ENCODE assay signal across 24 cellular contexts in genomic region chr3:49265987-49266386, GRCh38. TPM values are rescaled to one million over a fixed set of nuclear protein-coding genes. Genes with fewer than 3 reads are reported as not detected.
DNase-seq lines count a peak whose midpoint lies in the region; ATAC-seq, FAIRE-seq and TF ChIP-seq lines count a peak whose summit lies in the region.
"Had no signal": no experiment of that assay in that cellular context is flagged by ENCODE, and none has a peak within 500 bp of the region (broad histone marks: within the 10 kb centered on the region; RNA-seq: fewer than 3 reads in every experiment).

No MANE protein-coding gene starts in this region.

- TF ChIP-seq POLR2A in HCT116 (IDR thresholded peaks at IDR 0.05; ENCODE audit: borderline replicate concordance, extremely low read depth, insufficient read depth, insufficient read length) (no peak), H1 (IDR thresholded peaks at IDR 0.05; ENCODE audit: control extremely low read depth in 1 of 2, low read depth in 2 of 2, low read length in 2 of 2) (no peak)

- H3K4me3 ChIP-seq in HCT116 (replicated peaks in 1 of 2; ENCODE audit: low read depth in 1 of 2, low read length in 2 of 2), result peak overlapping the region in 1 of 2 experiments; percentile 44; a peak in 1 of 4 replicates
- H3K4me3 ChIP-seq in H1 (ENCODE audit: extremely low read depth in 1 of 4, insufficient read depth in 2 of 4, low read depth in 3 of 4, low read length in 4 of 4), result no peak overlapping the region
- H3K4me3 ChIP-seq in hepatocyte, result no peak overlapping the region
- H3K4me3 ChIP-seq in stomach smooth muscle (ENCODE audit: low read length in 2 of 2), result no peak overlapping the region
- H3K4me3 ChIP-seq in colonic mucosa, result no peak overlapping the region
- H3K4me3 ChIP-seq: ascending aorta; BLaER1 treated with 17β-estradiol and CSF1 and Interleukin-3, amounts not matched to agents 10 nM and 100 nM; mucosa of descending colon had no signal

- POLR2A ChIA-PET in HCT116 (lab: Charles Lee) (no interaction called here), H1 (lab: Charles Lee; ENCODE audit: partially characterized antibody) (interaction anchor here (1.3 kb wide), 1 partner anchor 11 kb away, joined by 5 read pairs; the partner anchor contains the start of gene C3orf62)

- H3K4me2 ChIP-seq in HCT116 (ENCODE audit: low read length) (peak overlapping the region; percentile 73), H1 (ENCODE audit: insufficient read depth in 1 of 2, low read depth in 2 of 2, low read length in 2 of 2) (no peak overlapping the region), hepatocyte (no peak overlapping the region)
- H3K4me2 ChIP-seq: BLaER1 treated with 17β-estradiol and CSF1 and Interleukin-3, amounts not matched to agents 10 nM and 100 nM had no signal

- no peak overlapping the region for H3K14ac ChIP-seq in H1 (ENCODE audit: insufficient read length)

- H3K9ac ChIP-seq in HCT116 (ENCODE audit: low read length), result peak overlapping the region; percentile 54
- no peak overlapping the region for H3K9ac ChIP-seq in H1 (replicated peaks in 1 of 4; ENCODE audit: extremely low read depth in 1 of 4, low read depth in 3 of 4, low read length in 3 of 4)
- H3K9ac ChIP-seq in stomach smooth muscle (ENCODE audit: low read length in 2 of 2), result no peak overlapping the region
- H3K9ac ChIP-seq in colonic mucosa (ENCODE audit: low read depth in 2 of 2, low read length in 2 of 2), result no peak overlapping the region
- H3K9ac ChIP-seq: BLaER1 treated with 17β-estradiol and CSF1 and Interleukin-3, amounts not matched to agents 10 nM and 100 nM; parathyroid adenoma had no signal

- no peak overlapping the region for H3K23ac ChIP-seq in H1 (ENCODE audit: insufficient read length)

- H3K27ac ChIP-seq in HCT116 (ENCODE audit: low read depth, low read length), result peak overlapping the region; percentile 82
- no peak overlapping the region for H3K27ac ChIP-seq in H1 (ENCODE audit: low read depth, low read length)
- H3K27ac ChIP-seq in hepatocyte, result peak overlapping the region; percentile 61
- H3K27ac ChIP-seq in stomach smooth muscle (ENCODE audit: low read length), result peak overlapping the region; percentile 3
- H3K27ac ChIP-seq in colonic mucosa, result no peak overlapping the region
- H3K27ac ChIP-seq: BLaER1 treated with 17β-estradiol and CSF1 and Interleukin-3, amounts not matched to agents 10 nM and 100 nM; HL-60; parathyroid adenoma; WERI-Rb-1 had no signal

- RAD21 ChIA-PET in HCT116 (lab: Charles Lee; ENCODE audit: low non-redundant PET in 1 of 2, low total read pairs in 2 of 2, uncharacterized antibody in 2 of 2, unreplicated experiment in 2 of 2), result no interaction called here

- TF ChIP-seq RAD21 in HCT116 (IDR thresholded peaks at IDR 0.05; ENCODE audit: low read depth) (no peak), H1 (IDR thresholded peaks at IDR 0.05 in 1 of 2, conservative IDR thresholded peaks at IDR 0.05 in 1 of 2; ENCODE audit: low read depth in 2 of 2, low read length in 2 of 2) (no peak)

- H3K9me3 ChIP-seq in HCT116 (ENCODE audit: control insufficient read depth in 1 of 2, insufficient read depth in 1 of 2, low read depth in 1 of 2, low read length in 2 of 2) (no peaks in the 10 kb centered on the region), H1 (ENCODE audit: insufficient read depth in 2 of 2, low read depth in 1 of 2, low read length in 1 of 2) (no peaks in the 10 kb centered on the region), hepatocyte (ENCODE audit: low read depth) (no peaks in the 10 kb centered on the region), stomach smooth muscle (ENCODE audit: control insufficient read depth in 2 of 2, low read length in 2 of 2) (no peaks in the 10 kb centered on the region), colonic mucosa (no peaks in the 10 kb centered on the region)
- H3K9me3 ChIP-seq: ascending aorta; BLaER1 treated with 17β-estradiol and CSF1 and Interleukin-3, amounts not matched to agents 10 nM and 100 nM; mucosa of descending colon had no signal

- H2BK15ac ChIP-seq in H1 (ENCODE audit: low read length), result no peak overlapping the region

- no peaks in the 10 kb centered on the region for H3K79me2 ChIP-seq in HCT116 (ENCODE audit: insufficient read depth, low read length)
- H3K79me2 ChIP-seq in H1 (ENCODE audit: control insufficient read depth in 1 of 2, insufficient read depth in 2 of 2, low read length in 2 of 2), result no peaks in the 10 kb centered on the region
- H3K79me2 ChIP-seq in hepatocyte, result no peaks in the 10 kb centered on the region
- H3K79me2 ChIP-seq: parathyroid adenoma had no signal

- CTCF ChIA-PET in HCT116 (lab: Charles Lee), result no interaction called here
- CTCF ChIA-PET in H1 (lab: Charles Lee; ENCODE audit: partially characterized antibody), result interaction anchor here (0.9 to 1.3 kb wide), 4 partner anchors 93 to 184 kb away, joined by 3 to 6 read pairs (median 4); partner anchors contain the start of gene KLHDC8B

- peaks cover 36 to 53% of the 10 kb centered on the region in 2 experiments for H3K4me1 ChIP-seq in HCT116 (ENCODE audit: control insufficient read depth in 1 of 2, insufficient read depth in 2 of 2, low read length in 2 of 2)
- H3K4me1 ChIP-seq in H1 (replicated peaks in 1 of 4; ENCODE audit: control insufficient read depth in 3 of 4, insufficient read depth in 4 of 4, low read length in 3 of 4), result no peaks in the 10 kb centered on the region
- no peaks in the 10 kb centered on the region for H3K4me1 ChIP-seq in hepatocyte (ENCODE audit: insufficient read depth)
- H3K4me1 ChIP-seq in stomach smooth muscle (ENCODE audit: control insufficient read depth, insufficient read depth, low read length), result peaks cover 7% of the 10 kb centered on the region
- H3K4me1 ChIP-seq in colonic mucosa, result no peaks in the 10 kb centered on the region
- H3K4me1 ChIP-seq: parathyroid adenoma had no signal

- no peaks in the 10 kb centered on the region for H3K79me1 ChIP-seq in H1 (ENCODE audit: low read depth, low read length)

- H2AFZ ChIP-seq in HCT116 (ENCODE audit: low read depth, low read length, poor library complexity, severe bottlenecking), result no peak overlapping the region
- no peak overlapping the region for H2AFZ ChIP-seq in H1 (ENCODE audit: low read length)
- H2AFZ ChIP-seq in hepatocyte, result no peak overlapping the region
- H2AFZ ChIP-seq: parathyroid adenoma had no signal

- no peak for TF ChIP-seq CTCF in HCT116 (IDR thresholded peaks at IDR 0.05 in 2 of 3, conservative IDR thresholded peaks at IDR 0.05 in 1 of 3; ENCODE audit: borderline replicate concordance in 1 of 3, insufficient read depth in 1 of 3, low read depth in 2 of 3, low read length in 2 of 3)
- no peak for TF ChIP-seq CTCF in H1 (IDR thresholded peaks at IDR 0.05; ENCODE audit: control extremely low read depth in 1 of 3, insufficient read depth in 1 of 3, low read depth in 1 of 3, low read length in 3 of 3)
- TF ChIP-seq CTCF in hepatocyte (IDR thresholded peaks at IDR 0.05; ENCODE audit: poor library complexity), result no peak
- no peak for TF ChIP-seq CTCF in colonic mucosa (IDR thresholded peaks at IDR 0.05)

- ATAC-seq in HCT116 (no peak), HG03280 (IDR thresholded peaks at IDR 0.05; ENCODE audit: unreplicated experiment) (no peak)
- ATAC-seq: mucosa of descending colon, SK-N-SH treated with all-trans-retinoic acid at 6 μM for 48 hours had no signal

- no peak overlapping the region for H3K18ac ChIP-seq in H1 (ENCODE audit: extremely low read depth, low read length)

- no TSS peak for BruUV-seq in HCT116 (replicated peaks; lab: Mats Ljungman, UMichigan)

- no peak for TF ChIP-seq EP300 in H1 (IDR thresholded peaks at IDR 0.05; ENCODE audit: borderline replicate concordance in 1 of 2, low read depth in 2 of 2, low read length in 2 of 2)

- no peak overlapping the region for H4K91ac ChIP-seq in H1 (replicated peaks; ENCODE audit: insufficient read length, low read length)

- H2BK120ac ChIP-seq in H1 (replicated peaks; ENCODE audit: low read depth, low read length), result no peak overlapping the region

- no peak overlapping the region for H3K4ac ChIP-seq in H1 (replicated peaks; ENCODE audit: insufficient read length, low read depth, low read length)

- no peak overlapping the region for H2AK5ac ChIP-seq in H1 (ENCODE audit: low read depth, low read length)

- no peak overlapping the region for H2BK12ac ChIP-seq in H1 (ENCODE audit: low read depth, low read length)

- H3K36me3 ChIP-seq in HCT116 (ENCODE audit: control insufficient read depth in 1 of 2, insufficient read depth in 2 of 2, low read length in 2 of 2) (peaks cover 0 to 3% of the 10 kb centered on the region in 2 experiments; a peak in 1 of 4 replicates), H1 (ENCODE audit: control insufficient read depth in 2 of 4, insufficient read depth in 4 of 4, low read length in 3 of 4) (no peaks in the 10 kb centered on the region), hepatocyte (replicated peaks; ENCODE audit: insufficient read depth, low read depth) (no peaks in the 10 kb centered on the region), stomach smooth muscle (ENCODE audit: control insufficient read depth in 2 of 2, insufficient read depth in 2 of 2, low read length in 2 of 2) (peaks cover 0 to 3% of the 10 kb centered on the region in 2 donors), colonic mucosa (no peaks in the 10 kb centered on the region)

- H4K5ac ChIP-seq in H1 (ENCODE audit: insufficient read length, low read depth, low read length), result no peak overlapping the region

- FAIRE-seq in H1 (lab: Jason Lieb, UNC), result no peak
- FAIRE-seq: GM18507 had no signal

- 96% methylated on average over 9 of the region's 9 CpGs; no CpG with 5 or more reads in 1 of the 2 experiments for WGBS in H1 (ENCODE audit: extremely low coverage in 1 of 2, insufficient coverage in 1 of 2, insufficient read length in 1 of 2, insufficient replicate concordance in 2 of 2, low coverage in 1 of 2, low lambda C conversion rate in 2 of 2, missing lambda C conversion rate in 1 of 2), 2 experiments
- 97% methylated on average over 9 of the region's 9 CpGs for WGBS in hepatocyte (ENCODE audit: low lambda C conversion rate, missing lambda C conversion rate)

- H3K27me3 ChIP-seq in HCT116 (ENCODE audit: insufficient read depth, low read length) (no peaks in the 10 kb centered on the region), H1 (replicated peaks in 1 of 4; ENCODE audit: control insufficient read depth in 3 of 4, extremely low read depth in 1 of 4, insufficient read depth in 3 of 4, low read length in 3 of 4) (no peaks in the 10 kb centered on the region), hepatocyte (no peaks in the 10 kb centered on the region), stomach smooth muscle (ENCODE audit: control insufficient read depth in 1 of 2, insufficient read depth in 2 of 2, low read length in 2 of 2) (no peaks in the 10 kb centered on the region), colonic mucosa (no peaks in the 10 kb centered on the region)
- H3K27me3 ChIP-seq: ascending aorta; BLaER1 treated with 17β-estradiol and CSF1 and Interleukin-3, amounts not matched to agents 10 nM and 100 nM had no signal

- H2BK20ac ChIP-seq in H1 (ENCODE audit: low read length), result no peak overlapping the region

- H3K23me2 ChIP-seq in H1 (ENCODE audit: low read depth, low read length), result no peaks in the 10 kb centered on the region

- peak overlapping the region; percentile 35; the same call in 1 of the 2 replicates for H4K8ac ChIP-seq in H1 (ENCODE audit: extremely low read depth, insufficient read depth, low read length)

- no peak overlapping the region for H3K56ac ChIP-seq in H1 (replicated peaks; ENCODE audit: insufficient read length, low read depth, low read length)

- H4K20me1 ChIP-seq in HCT116 (ENCODE audit: insufficient read depth) (no peaks in the 10 kb centered on the region), H1 (replicated peaks in 1 of 2; ENCODE audit: control insufficient read depth in 1 of 2, insufficient read depth in 2 of 2, low read length in 2 of 2) (no peaks in the 10 kb centered on the region), hepatocyte (ENCODE audit: insufficient read depth, poor library complexity, severe bottlenecking) (no peaks in the 10 kb centered on the region)
- H4K20me1 ChIP-seq: BLaER1 treated with 17β-estradiol and CSF1 and Interleukin-3, amounts not matched to agents 10 nM and 100 nM had no signal

- intact Hi-C loops in HCT116 (cut with micrococcal nuclease) (no loop called here), colonic mucosa (cut with DNase I) (no loop called here)

- no peak overlapping the region for H2BK5ac ChIP-seq in H1 (ENCODE audit: low read depth, low read length)

- DNase-seq in HCT116 (ENCODE audit: low read depth, low spot score), result no peak
- DNase-seq in H1 (ENCODE audit: low read depth in 1 of 2, low spot score in 2 of 2), result no peak
- no peak for DNase-seq in hepatocyte (ENCODE audit: low spot score)
- no peak for DNase-seq in colonic mucosa
- DNase-seq in effector CD8-positive, alpha-beta T cell (lab: John Stamatoyannopoulos, UW), result no peak
- DNase-seq in NCI-H774 (lab: John Stamatoyannopoulos, UW), result no peak
- DNase-seq: activated CD4-positive, alpha-beta T cell treated with anti-CD3 and anti-CD28 coated beads, Interleukin-2, amount 10 ng/mL, durations not matched to agents 24 days and 14 days; activated naive CD4-positive, alpha-beta T cell treated with anti-CD3 and anti-CD28 coated beads, Interleukin-2, amount 10 ng/mL, durations not matched to agents 7 days and 5 days; DMS79 treated with DMSO at 0.1 percent for 48 hours; foreskin fibroblast; mucosa of descending colon; NCI-H1092; NCI-H187 treated with DMSO at 0.1 percent for 48 hours; NCI-H69; substantia nigra; WERI-Rb-1 had no signal

- H3K9me2 ChIP-seq in HCT116 (ENCODE audit: insufficient read depth) (no peaks in the 10 kb centered on the region), hepatocyte (replicated peaks; ENCODE audit: insufficient read depth) (no peaks in the 10 kb centered on the region)

RNA-seq across cellular contexts. Expression of gene C3orf62, which starts 11.0 kb away (rescaled TPM):
- total RNA-seq in HCT116 (2021; ENCODE audit: unreplicated experiment), result 5.9 TPM
- polyA plus RNA-seq in HCT116 (2012), result 2.7 and 4.2 TPM in 2 replicates
- 3.0 and 3.2 TPM in 2 replicates for total RNA-seq in H1 (2021; fragmentation: NEBNext Ultra II Directional; extraction: Animal tissue kit (Norgen Biotek cat#: 25700))
- polyA plus RNA-seq in H1 (2011; rRNA removed), result 1.1 and 1.4 TPM in 2 replicates
- 1.9 TPM for polyA plus RNA-seq in H1 (2011; cell fraction: cytosol; rRNA removed)
- 4.2 TPM for polyA plus RNA-seq in H1 (2011; cell fraction: nucleus; rRNA removed)
- 2.0 to 2.8 TPM (median 2.2 TPM) in 4 replicates for polyA plus RNA-seq in H1 (2012, experiment 1 of 2)
- 0.51 TPM for polyA plus RNA-seq in H1 (2012, experiment 2 of 2)
- polyA plus RNA-seq in H1 (2013, experiment 1 of 2), result 4.5 TPM
- 2.9 TPM for polyA plus RNA-seq in H1 (2013, experiment 2 of 2)
- 2.7 and 3.1 TPM in 2 replicates for polyA minus RNA-seq in H1 (2011; rRNA and poly(A)+ RNA removed)
- polyA minus RNA-seq in H1 (2011; cell fraction: cytosol; rRNA and poly(A)+ RNA removed), result 0.81 TPM
- polyA minus RNA-seq in H1 (2011; cell fraction: nucleus; rRNA and poly(A)+ RNA removed), result 3.8 TPM
- 1.8 and 4.5 TPM in 2 replicates for total RNA-seq in hepatocyte
- 2.8 and 3.3 TPM in 2 replicates for polyA plus RNA-seq in hepatocyte
- total RNA-seq in colonic mucosa, result 1 to 10 TPM; 3.1 to 4.2 TPM

Comparison
In these comparisons a context has a peak if more than half of its experiments do, and no peak if none do; other contexts are left out.
1. H3K27ac ChIP-seq: peak in HCT116 (single experiment), hepatocyte (single experiment) and stomach smooth muscle (single experiment); none in H1 (single experiment) and colonic mucosa (single experiment).